ENCODE assay signal across 12 cellular contexts in genomic region chrX:55159556-55159955, GRCh38.
A peak's percentile ranks its signal among the peaks of the same experiment; 100 is the strongest.
DNase-seq lines count a peak whose midpoint lies in the region; ATAC-seq and TF ChIP-seq lines count a peak whose summit lies in the region.
"Had no signal": no experiment of that assay in that cellular context is flagged by ENCODE, and none has a peak within 500 bp of the region (broad histone marks: within the 10 kb centered on the region; RNA-seq: fewer than 3 reads in every experiment).

No MANE protein-coding gene starts in this region.

- H3K27ac Mint-ChIP-seq in activated CD4-positive, alpha-beta T cell treated with anti-CD3 and anti-CD28 coated beads, Interleukin-2, amount 10 ng/mL, durations not matched to agents 7 days and 5 days = peak overlapping the region; percentile 13

- H3K4me2 ChIP-seq in osteoblast (ENCODE audit: insufficient read depth, low read length) = peak overlapping the region; percentile 86

- H3K9ac ChIP-seq in adipocyte (ENCODE audit: low read length) = peak overlapping the region; percentile 86

- no peak for TF ChIP-seq EP300 in tibial nerve (IDR thresholded peaks at IDR 0.05)

- no peak for ATAC-seq in HG02610 (IDR thresholded peaks at IDR 0.05; ENCODE audit: unreplicated experiment)

- H3K79me2 ChIP-seq in osteoblast (ENCODE audit: insufficient read depth, low read length) = no peaks in the 10 kb centered on the region

- POLR2A ChIA-PET in activated CD4-positive, alpha-beta T cell treated with anti-CD3 and anti-CD28 coated beads, Interleukin-2, amount 10 ng/mL, durations not matched to agents 7 days and 5 days (lab: Charles Lee) = no interaction called here

- CTCF ChIA-PET in activated CD4-positive, alpha-beta T cell treated with anti-CD3 and anti-CD28 coated beads, Interleukin-2, amount 10 ng/mL, durations not matched to agents 7 days and 5 days (lab: Charles Lee) = no interaction called here

- no peak for DNase-seq in activated CD4-positive, alpha-beta T cell treated with anti-CD3 and anti-CD28 coated beads, Interleukin-2, amount 10 ng/mL, durations not matched to agents 7 days and 5 days
- DNase-seq in activated CD4-positive, alpha-beta T cell treated with anti-CD3 and anti-CD28 coated beads, Interleukin-2, amount 50 U/mL, for 1 hour = no peak
- DNase-seq in LNCaP clone FGC (ENCODE audit: low read depth) = no peak
- DNase-seq in adipocyte (ENCODE audit: low read depth) = no peak
- peak; percentile 21 for DNase-seq in osteoblast (ENCODE audit: insufficient read length, low spot score, missing footprints)
- DNase-seq in tibial nerve (ENCODE audit: low spot score in 2 of 2) = no peak
- no peak for DNase-seq in adrenal gland
- DNase-seq: GDM1, kidney, naive B cell, NCI-H2029 treated with DMSO at 0.1 percent for 48 hours had no signal

- H3K4me3 ChIP-seq in LNCaP clone FGC (ENCODE audit: low read depth, low read length) (peak overlapping the region; percentile 69), adipocyte (ENCODE audit: low read length) (no peak overlapping the region), osteoblast (ENCODE audit: insufficient read depth, low read length) (no peak overlapping the region), tibial nerve (no peak overlapping the region), adrenal gland (peak overlapping the region in 1 of 4 donors; percentile 71)

- H3K4me1 ChIP-seq in adipocyte (ENCODE audit: control insufficient read depth, insufficient read depth, low read length) = no peaks in the 10 kb centered on the region
- H3K4me1 ChIP-seq in osteoblast (ENCODE audit: insufficient read depth, low read length) = peaks cover 5% of the 10 kb centered on the region
- peaks cover 0 to 7% (median 0%) of the 10 kb centered on the region in 4 donors for H3K4me1 ChIP-seq in tibial nerve
- no peaks in the 10 kb centered on the region for H3K4me1 ChIP-seq in adrenal gland (replicated peaks in 1 of 2)

- TF ChIP-seq CTCF in LNCaP clone FGC (IDR thresholded peaks at IDR 0.05; ENCODE audit: control insufficient read depth, extremely low read depth, insufficient read depth) = no peak
- no peak for TF ChIP-seq CTCF in osteoblast (IDR thresholded peaks at IDR 0.05; ENCODE audit: extremely low read depth, low read depth, low read length)
- no peak for TF ChIP-seq CTCF in tibial nerve (IDR thresholded peaks at IDR 0.05)
- TF ChIP-seq CTCF in adrenal gland (IDR thresholded peaks at IDR 0.05) = no peak

- H3K27me3 Mint-ChIP-seq in activated CD4-positive, alpha-beta T cell treated with anti-CD3 and anti-CD28 coated beads, Interleukin-2, amount 10 ng/mL, durations not matched to agents 7 days and 5 days = peaks cover 2% of the 10 kb centered on the region

- H3K9me3 ChIP-seq in adipocyte (ENCODE audit: control insufficient read depth, low read length) = peaks cover 4% of the 10 kb centered on the region
- no peaks in the 10 kb centered on the region for H3K9me3 ChIP-seq in osteoblast (ENCODE audit: low read depth, low read length)
- no peaks in the 10 kb centered on the region for H3K9me3 ChIP-seq in tibial nerve
- no peaks in the 10 kb centered on the region for H3K9me3 ChIP-seq in adrenal gland (replicated peaks in 1 of 3)

- no peak overlapping the region for H3K4me3 Mint-ChIP-seq in activated CD4-positive, alpha-beta T cell treated with anti-CD3 and anti-CD28 coated beads, Interleukin-2, amount 10 ng/mL, durations not matched to agents 7 days and 5 days

- H3K36me3 Mint-ChIP-seq in activated CD4-positive, alpha-beta T cell treated with anti-CD3 and anti-CD28 coated beads, Interleukin-2, amount 10 ng/mL, durations not matched to agents 7 days and 5 days (ENCODE audit: low read depth) = no peaks in the 10 kb centered on the region

- no peak overlapping the region for H3K27ac ChIP-seq in osteoblast (ENCODE audit: low read depth, low read length)
- H3K27ac ChIP-seq in tibial nerve = no peak overlapping the region
- H3K27ac ChIP-seq in adrenal gland = no peak overlapping the region

- peaks cover 14% of the 10 kb centered on the region for H3K4me1 Mint-ChIP-seq in activated CD4-positive, alpha-beta T cell treated with anti-CD3 and anti-CD28 coated beads, Interleukin-2, amount 10 ng/mL, durations not matched to agents 7 days and 5 days

- H3K36me3 ChIP-seq in adipocyte (ENCODE audit: control insufficient read depth, insufficient read depth, low read length, severe bottlenecking) (no peaks in the 10 kb centered on the region), osteoblast (ENCODE audit: insufficient read depth, low read length) (no peaks in the 10 kb centered on the region), tibial nerve (peaks cover 0 to 4% (median 0%) of the 10 kb centered on the region in 3 donors), adrenal gland (replicated peaks in 1 of 2) (no peaks in the 10 kb centered on the region)

- no peak overlapping the region for H2AFZ ChIP-seq in osteoblast (ENCODE audit: low read length)

- 51 to 74% methylated on average over 3 of the region's 3 CpGs for WGBS in tibial nerve, 2 donors
- WGBS in adrenal gland, 4 donors = 57 to 75% (median 72%) methylated on average over 3 of the region's 3 CpGs

- peaks cover 8% of the 10 kb centered on the region for H3K27me3 ChIP-seq in adipocyte (replicated peaks; ENCODE audit: control insufficient read depth, insufficient read depth, low read length)
- no peaks in the 10 kb centered on the region for H3K27me3 ChIP-seq in osteoblast (ENCODE audit: insufficient read depth, low read length)
- no peaks in the 10 kb centered on the region for H3K27me3 ChIP-seq in tibial nerve
- no peaks in the 10 kb centered on the region for H3K27me3 ChIP-seq in adrenal gland

- TF ChIP-seq POLR2A in tibial nerve (IDR thresholded peaks at IDR 0.05) (no peak), adrenal gland (IDR thresholded peaks at IDR 0.05) (no peak)

- H3K9me3 Mint-ChIP-seq in activated CD4-positive, alpha-beta T cell treated with anti-CD3 and anti-CD28 coated beads, Interleukin-2, amount 10 ng/mL, durations not matched to agents 7 days and 5 days = no peaks in the 10 kb centered on the region

- no peaks in the 10 kb centered on the region for H4K20me1 ChIP-seq in osteoblast (ENCODE audit: insufficient read depth, low read length)

- intact Hi-C loops in adrenal gland (cut with DNase I) = no loop called here
